In genomic region chr15:71443538-71443937, GRCh38 we compare ENCODE assay signal across 8 cellular contexts.
A peak's percentile ranks its signal among the peaks of the same experiment; 100 is the strongest.
DNase-seq lines count a peak whose midpoint lies in the region; ATAC-seq, FAIRE-seq and TF ChIP-seq lines count a peak whose summit lies in the region.

No MANE protein-coding gene starts in this region.

- ATAC-seq in K562 (peak; percentile 51; the same call in 2 of the 3 replicates), HG03097 (IDR thresholded peaks at IDR 0.05; ENCODE audit: low FRiP score, unreplicated experiment) (no peak), HG02840 (IDR thresholded peaks at IDR 0.05; ENCODE audit: low FRiP score, unreplicated experiment) (no peak)

- intact Hi-C loops in K562 (cut with micrococcal nuclease) = loop anchor here (5.0 to 10.0 kb wide), 6 partner anchors 326 to 766 kb away; partner anchors contain the start of gene THSD4

- POLR2A ChIA-PET in K562 (lab: Yijun Ruan, JAX) = no interaction called here

- peak; percentile 56 to 66 (median 64) for TF ChIP-seq CTCF in K562 (IDR thresholded peaks at IDR 0.05 in 2 of 3, conservative IDR thresholded peaks at IDR 0.05 in 1 of 3; ENCODE audit: insufficient read depth in 2 of 3, low read depth in 1 of 3, low read length in 3 of 3)

- no peak overlapping the region for H3K9ac ChIP-seq in K562 (ENCODE audit: insufficient read depth in 1 of 2, low read depth in 2 of 2, low read length in 2 of 2)

- CTCF ChIA-PET in K562 (lab: Yijun Ruan, JAX; ENCODE audit: low intra/inter-chr PET ratio) = interaction anchor here (0.5 to 0.9 kb wide), 3 partner anchors 57 to 328 kb away, joined by 3 to 4 read pairs (median 3); partner anchors contain the start of gene THSD4

- H3K79me2 ChIP-seq in K562 (ENCODE audit: control insufficient read depth, insufficient read depth, low read length) = no peaks in the 10 kb centered on the region

- in situ Hi-C loops in K562 (cut with MboI) = loop anchor here (10.0 kb wide), 1 partner anchor 329 kb away; the partner anchor contains the start of gene THSD4

- DNase-seq in COLO668 (lab: John Stamatoyannopoulos, UW; ENCODE audit: unreplicated experiment) (peak; percentile 55), HK-2 (ENCODE audit: unreplicated experiment) (peak; percentile 25), SJSA1 (ENCODE audit: low read depth in 1 of 2, low spot score in 2 of 2) (peak; percentile 53 to 65), K562 (ENCODE audit: extremely low read depth in 1 of 4, low spot score in 3 of 4) (peak; percentile 31 to 56 (median 50)), kidney tubule cell (ENCODE audit: low spot score) (peak; percentile 44)
- DNase-seq in stimulated activated CD8-positive, alpha-beta memory T cell treated with anti-CD3 and anti-CD28 coated beads, Interleukin-4, amount 100 ng/mL, for 48 hours = peak; percentile 72

- H2AFZ ChIP-seq in K562 (ENCODE audit: low read depth, low read length) = no peak overlapping the region

- no peak for TF ChIP-seq POLR2A in K562 (conservative IDR thresholded peaks at IDR 0.05)

- peak; percentile 88 for FAIRE-seq in K562 (lab: Jason Lieb, UNC)

- H4K20me1 ChIP-seq in K562 (replicated peaks; ENCODE audit: control insufficient read depth, insufficient read depth, low read length) = 0 out of 2 replicates have a peak, but pooled peaks cover 2% of the 10 kb centered on the region

- peaks cover 33% of the 10 kb centered on the region for H3K4me1 ChIP-seq in SJSA1 (replicated peaks)
- H3K4me1 ChIP-seq in K562 (replicated peaks in 1 of 2; ENCODE audit: control insufficient read depth in 2 of 2, insufficient read depth in 2 of 2, low read length in 2 of 2) = no peaks in the 10 kb centered on the region

- no peaks in the 10 kb centered on the region for H3K9me1 ChIP-seq in K562 (ENCODE audit: control insufficient read depth, insufficient read depth, low read length)

- H3K4me3 ChIP-seq in SJSA1 (no peak overlapping the region), K562 (no peak overlapping the region)

- no TSS peak for BruUV-seq in K562 (replicated peaks; lab: Mats Ljungman, UMichigan)

- WGBS in K562 (ENCODE audit: insufficient coverage, low coverage, missing lambda C conversion rate) = 3% methylated on average over 4 of the region's 4 CpGs

- H3K36me3 ChIP-seq in SJSA1 (no peaks in the 10 kb centered on the region), K562 (ENCODE audit: control insufficient read depth, insufficient read depth, low read length) (no peaks in the 10 kb centered on the region)

- TF ChIP-seq EP300 in K562 (IDR thresholded peaks at IDR 0.05; ENCODE audit: low read length) = no peak

- no peaks in the 10 kb centered on the region for H3K9me3 ChIP-seq in SJSA1 (replicated peaks)
- H3K9me3 ChIP-seq in K562 (replicated peaks; ENCODE audit: control insufficient read depth, insufficient read depth, low read depth, low read length) = no peaks in the 10 kb centered on the region

- H3K4me2 ChIP-seq in K562 (ENCODE audit: insufficient read depth, low read length) = no peak overlapping the region

- H3K27me3 ChIP-seq in SJSA1 (replicated peaks) = no peaks in the 10 kb centered on the region
- no peaks in the 10 kb centered on the region for H3K27me3 ChIP-seq in K562 (ENCODE audit: control insufficient read depth in 2 of 2, insufficient read depth in 2 of 2, low read length in 2 of 2)

- no peak overlapping the region for H3K27ac ChIP-seq in SJSA1
- H3K27ac ChIP-seq in K562 (ENCODE audit: extremely low read depth, low read depth, low read length) = no peak overlapping the region

- peak; percentile 28 to 44; a peak in 3 of 4 replicates for TF ChIP-seq RAD21 in K562 (CRISPR knock-in tag; conservative IDR thresholded peaks at IDR 0.05 in 1 of 2, IDR thresholded peaks at IDR 0.05 in 1 of 2)

TF ChIP-seq in K562, 482 proteins besides CTCF, POLR2A, EP300 and RAD21:
- TF ChIP-seq SMC3 (conservative IDR thresholded peaks at IDR 0.05; ENCODE audit: insufficient read depth, low read depth, low read length) (0 out of 2 replicates have a peak, but pooled peaks have one; percentile 34), CEBPG (CRISPR knock-in tag; IDR thresholded peaks at IDR 0.05) (no peak), CEBPG (tag; conservative IDR thresholded peaks at IDR 0.05 in 1 of 2, IDR thresholded peaks at IDR 0.05 in 1 of 2) (no peak), ATF7 (IDR thresholded peaks at IDR 0.05) (no peak), CTCFL (IDR thresholded peaks at IDR 0.05; ENCODE audit: borderline replicate concordance, insufficient read depth, low read depth, low read length, poor library complexity, severe bottlenecking) (no peak), POLR2AphosphoS5 (IDR thresholded peaks at IDR 0.05; ENCODE audit: control insufficient read depth, insufficient read depth, low read depth, low read length) (no peak), SMARCE1 (IDR thresholded peaks at IDR 0.05) (no peak), ARNT (IDR thresholded peaks at IDR 0.05) (no peak), CREB3 (tag; conservative IDR thresholded peaks at IDR 0.05; ENCODE audit: low read depth) (no peak)
